In the genomic region with DNA sequence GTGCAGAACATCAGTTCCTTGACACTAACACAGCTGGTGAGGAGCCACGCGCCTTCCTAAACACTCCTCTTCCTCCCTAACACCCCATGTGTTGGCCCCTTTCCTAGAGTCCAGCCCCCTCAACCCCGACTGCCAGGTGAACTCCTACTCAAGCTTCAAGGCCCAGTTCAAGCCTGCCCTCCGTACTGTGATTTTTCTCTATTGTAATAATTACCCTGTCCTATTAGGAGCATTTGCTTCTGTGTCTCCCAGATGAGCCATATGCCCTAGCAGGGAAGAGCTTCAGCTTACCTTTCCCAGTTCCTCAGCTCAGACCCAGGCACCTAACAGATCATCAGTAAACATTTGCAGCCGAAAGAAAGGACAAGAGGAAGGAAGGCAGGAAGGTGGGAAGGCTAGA, we compare ENCODE assay signal across 27 cellular contexts.
"Had no signal": no experiment of that assay in that cellular context is flagged by ENCODE, and none has a peak within 500 bp of the region (broad histone marks: within the 10 kb centered on the region; RNA-seq: fewer than 3 reads in every experiment).

No MANE protein-coding gene starts in this region.

- H3K4me1 ChIP-seq: parathyroid adenoma, psoas muscle, right lobe of liver, sigmoid colon, stomach, thyroid gland, tibial nerve, upper lobe of left lung, uterus had no signal

- H3K27ac ChIP-seq: neutrophil, ovary, parathyroid adenoma, psoas muscle, right lobe of liver, sigmoid colon, stomach, thoracic aorta, thyroid gland, tibial nerve, upper lobe of left lung, uterus had no signal

- H3K27me3 ChIP-seq: neutrophil, ovary, right lobe of liver, sigmoid colon, stomach, thyroid gland, tibial nerve, upper lobe of left lung, uterus had no signal

- DNase-seq: naive thymus-derived CD4-positive, alpha-beta T cell; nephron progenitor cell; nucleus accumbens; ovary; posterior cingulate gyrus; psoas muscle; right cardiac atrium; right lobe of liver; sigmoid colon; small intestine; stimulated activated CD4-positive, alpha-beta T cell treated with anti-CD3 and anti-CD28 coated beads, Interleukin-15, amount 100 ng/mL, for 24 hours; stimulated activated CD4-positive, alpha-beta T cell treated with anti-CD3 and anti-CD28 coated beads, Interleukin-2, amount 100 ng/mL, for 24 hours; stimulated activated CD4-positive, alpha-beta T cell treated with anti-CD3 and anti-CD28 coated beads, Interleukin-2, amount 100 ng/mL, for 48 hours; stimulated activated CD4-positive, alpha-beta T cell treated with anti-CD3 and anti-CD28 coated beads, Interleukin-4, amount 100 ng/mL, for 24 hours; stimulated activated naive B cell treated with anti-CD40 and anti-IgM and Interleukin-4, amounts not matched to agents 10 μg/mL and 1 μg/mL and 100 μg/mL, for 72 hours; stimulated activated naive CD4-positive, alpha-beta T cell treated with Interleukin-2 at 50 U/mL for 16 hours; stomach; thyroid gland; trophoblast cell; uterus had no signal

- ATAC-seq: naive thymus-derived CD4-positive, alpha-beta T cell; natural killer cell treated with Interleukin-12 subunit alpha and Interleukin-12 subunit beta and Interleukin-15 and Interleukin-18, amount 100 ng/mL, for 72 hours; psoas muscle; right cardiac atrium; right lobe of liver; stimulated activated effector memory CD8-positive, alpha-beta T cell treated with anti-CD3 and anti-CD28 coated beads, Interleukin-12 subunit alpha, Interleukin-12 subunit beta, amount 100 ng/mL, for 72 hours; stimulated activated naive B cell treated with anti-CD40 and anti-IgM and Interleukin-4, amounts not matched to agents 10 μg/mL and 1 μg/mL and 100 μg/mL, for 72 hours had no signal

- FAIRE-seq: small intestine had no signal

- H3K9me3 ChIP-seq: ovary, right lobe of liver, thoracic aorta, thyroid gland, uterus had no signal

- H3K36me3 ChIP-seq: neutrophil, ovary, right lobe of liver, sigmoid colon, stomach, thoracic aorta, thyroid gland, tibial nerve, upper lobe of left lung, uterus had no signal

- H3K4me3 ChIP-seq: ovary, psoas muscle, right lobe of liver, sigmoid colon, stomach, thoracic aorta, thyroid gland, tibial nerve, upper lobe of left lung, uterus had no signal
